Comparison of ENCODE assay signal across 28 cellular contexts in the genomic region with DNA sequence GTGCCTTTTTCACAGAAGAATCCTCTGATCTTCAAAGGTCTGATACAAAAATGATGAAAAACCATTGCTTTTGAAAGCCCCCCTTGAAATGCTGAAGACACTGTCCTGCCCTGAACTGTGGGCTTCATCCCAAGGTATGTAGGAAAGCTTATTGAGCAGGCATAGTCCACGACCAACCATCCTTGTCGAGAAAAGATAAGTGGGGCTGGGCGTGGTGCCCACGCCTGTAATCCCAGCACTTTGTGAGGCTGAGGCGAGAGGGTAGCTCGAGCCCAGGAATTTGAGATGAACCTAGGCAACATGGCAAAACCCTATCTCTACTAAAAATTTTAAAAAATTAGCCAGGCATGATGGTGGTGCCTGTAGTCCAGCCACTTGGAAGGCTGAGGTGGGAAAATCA. TPM values are rescaled to one million over a fixed set of nuclear protein-coding genes. Genes with fewer than 3 reads are reported as not detected.
DNase-seq lines count a peak whose midpoint lies in the region; ATAC-seq, FAIRE-seq and TF ChIP-seq lines count a peak whose summit lies in the region.
"Had no signal": no experiment of that assay in that cellular context is flagged by ENCODE, and none has a peak within 500 bp of the region (broad histone marks: within the 10 kb centered on the region; RNA-seq: fewer than 3 reads in every experiment).

No MANE protein-coding gene starts in this region.

- H3K79me1 ChIP-seq in mesenchymal stem cell (replicated peaks; ENCODE audit: low read length, poor library complexity, severe bottlenecking), result peaks cover 19% of the 10 kb centered on the region

- H3K36me3 ChIP-seq in GM23338 (ENCODE audit: insufficient read depth), result peaks cover 66% of the 10 kb centered on the region
- peaks cover 97% of the 10 kb centered on the region for H3K36me3 ChIP-seq in K562 (ENCODE audit: control insufficient read depth, insufficient read depth, low read length)
- peaks cover 45 to 84% of the 10 kb centered on the region in 2 experiments for H3K36me3 ChIP-seq in mesenchymal stem cell (ENCODE audit: control insufficient read depth in 1 of 2, insufficient read depth in 2 of 2, low read depth in 1 of 2, low read length in 2 of 2)

- TF ChIP-seq CTCF in GM23338 (conservative IDR thresholded peaks at IDR 0.05; ENCODE audit: low read depth in 2 of 2) (no peak), K562 (IDR thresholded peaks at IDR 0.05 in 2 of 3, conservative IDR thresholded peaks at IDR 0.05 in 1 of 3; ENCODE audit: insufficient read depth in 2 of 3, low read depth in 1 of 3, low read length in 3 of 3) (no peak), GM13976 (IDR thresholded peaks at IDR 0.05; ENCODE audit: borderline replicate concordance, control extremely low read depth, extremely low read depth, insufficient read depth, missing control alignments) (no peak)

- no peak overlapping the region for H4K8ac ChIP-seq in mesenchymal stem cell (ENCODE audit: low read length)

- H3K36me3 Mint-ChIP-seq in activated T-cell treated with anti-CD3 and anti-CD28 coated beads, Interleukin-2, amount 50 U/mL, for 72 hours (ENCODE audit: insufficient read depth in 2 of 2), result peaks cover 3 to 30% of the 10 kb centered on the region in 2 donors
- peaks cover 80% of the 10 kb centered on the region for H3K36me3 Mint-ChIP-seq in GM23338 (ENCODE audit: low read depth)
- H3K36me3 Mint-ChIP-seq in activated CD4-positive, alpha-beta T cell treated with anti-CD3 and anti-CD28 coated beads, Interleukin-2, amount 10 ng/mL, durations not matched to agents 24 days and 14 days (ENCODE audit: low read depth), result peaks cover 65% of the 10 kb centered on the region

- CTCF ChIA-PET in K562 (lab: Yijun Ruan, JAX; ENCODE audit: low intra/inter-chr PET ratio), result interaction anchor here (3.2 kb wide), 1 partner anchor 154 kb away, joined by 71 read pairs; no protein-coding TSS in a partner anchor

- H3F3A ChIP-seq in GM23338 (replicated peaks; ENCODE audit: low read depth), result peaks cover 39% of the 10 kb centered on the region

- H3K4me3 ChIP-seq in GM23338 (no peak overlapping the region), K562 (no peak overlapping the region), mesenchymal stem cell (ENCODE audit: insufficient read depth in 1 of 2, low read depth in 1 of 2, low read length in 2 of 2) (no peak overlapping the region)
- H3K4me3 ChIP-seq: MG63, smooth muscle cell had no signal

- no peak overlapping the region for H2BK12ac ChIP-seq in mesenchymal stem cell (ENCODE audit: low read length in 2 of 2)

- no peak for FAIRE-seq in K562 (lab: Jason Lieb, UNC)
- FAIRE-seq: frontal cortex, kidney had no signal

- POLR2A ChIA-PET in K562 (lab: Yijun Ruan, JAX), result interaction anchor here (1.2 to 3.2 kb wide), 3 partner anchors 10 to 152 kb away, joined by 5 to 14 read pairs (median 8); no protein-coding TSS in a partner anchor

- H3K27ac ChIP-seq in GM23338 (ENCODE audit: low read depth) (peak overlapping the region; percentile 68; the same call in 1 of the 2 replicates), K562 (ENCODE audit: extremely low read depth, low read depth, low read length) (peak overlapping the region; percentile 44; the same call in 2 of the 3 replicates), mesenchymal stem cell (ENCODE audit: low read length, poor library complexity, severe bottlenecking) (no peak overlapping the region)

- in situ Hi-C loops in K562 (cut with MboI) (no loop called here), GM13976 (cut with MboI; ENCODE audit: low sequenced_read_pairs, unreplicated experiment) (no loop called here)

- H3K9me3 ChIP-seq in K562 (replicated peaks; ENCODE audit: control insufficient read depth, insufficient read depth, low read depth, low read length) (no peaks in the 10 kb centered on the region), mesenchymal stem cell (ENCODE audit: control insufficient read depth, low read length) (no peaks in the 10 kb centered on the region)
- H3K9me3 ChIP-seq: MG63 had no signal

- no peaks in the 10 kb centered on the region for H3K9me3 Mint-ChIP-seq in activated T-cell treated with anti-CD3 and anti-CD28 coated beads, Interleukin-2, amount 50 U/mL, for 72 hours
- H3K9me3 Mint-ChIP-seq in GM23338, result peaks cover 3% of the 10 kb centered on the region; the same call in 1 of the 3 replicates
- no peaks in the 10 kb centered on the region for H3K9me3 Mint-ChIP-seq in activated CD4-positive, alpha-beta T cell treated with anti-CD3 and anti-CD28 coated beads, Interleukin-2, amount 10 ng/mL, durations not matched to agents 24 days and 14 days
- H3K9me3 Mint-ChIP-seq: activated naive CD4-positive, alpha-beta T cell treated with anti-CD3 and anti-CD28 coated beads, Interleukin-2, amount 50 U/mL, for 72 hours; CD4-positive, alpha-beta memory T cell; stimulated activated memory B cell treated with anti-CD40 and anti-IgM and Interleukin-4, amounts not matched to agents 10 μg/mL and 1 μg/mL and 100 μg/mL, for 72 hours; T-cell had no signal

- H3K79me2 ChIP-seq in GM23338 (replicated peaks; ENCODE audit: insufficient read depth) (peaks cover 10% of the 10 kb centered on the region; the same call in 1 of the 2 replicates), K562 (ENCODE audit: control insufficient read depth, insufficient read depth, low read length) (no peaks in the 10 kb centered on the region)

- no peak overlapping the region for H2BK120ac ChIP-seq in mesenchymal stem cell (ENCODE audit: low read depth, low read length)

- H2AK5ac ChIP-seq in mesenchymal stem cell (ENCODE audit: low read length, severe bottlenecking), result no peak overlapping the region

- H3K23ac ChIP-seq in mesenchymal stem cell (ENCODE audit: low read length in 2 of 2), result no peak overlapping the region

- no peak for DNase-seq in activated T-cell treated with anti-CD3 and anti-CD28 coated beads, Interleukin-2, amount 50 U/mL, for 72 hours
- DNase-seq in activated T-cell treated with anti-CD3 and anti-CD28 coated beads for 4 hours (no peak), GM23338 (ENCODE audit: low spot score) (no peak), K562 (ENCODE audit: extremely low read depth in 1 of 4, low spot score in 3 of 4) (no peak), mesenchymal stem cell (no peak), GM13976 (ENCODE audit: low spot score) (no peak), DMS79 treated with DMSO at 0.1 percent for 48 hours (lab: John Stamatoyannopoulos, UW) (no peak)
- DNase-seq in activated CD4-positive, alpha-beta T cell treated with anti-CD3 and anti-CD28 coated beads, Interleukin-2, amount 10 ng/mL, durations not matched to agents 24 days and 14 days, result no peak
- DNase-seq: activated CD4-positive, alpha-beta T cell treated with anti-CD3 and anti-CD28 coated beads for 48 hours; CD4-positive, alpha-beta memory T cell; effector CD4-positive, alpha-beta T cell; GDM1; kidney; mammary epithelial cell; MG63; NCI-H1436; NCI-H774; occipital lobe; OCI-M1; SIG-M5; T-cell had no signal

- H3K27me3 Mint-ChIP-seq in activated T-cell treated with anti-CD3 and anti-CD28 coated beads, Interleukin-2, amount 50 U/mL, for 72 hours (ENCODE audit: low read depth), result no peaks in the 10 kb centered on the region
- peaks cover 19% of the 10 kb centered on the region for H3K27me3 Mint-ChIP-seq in GM23338 (ENCODE audit: insufficient read depth, low read depth, poor library complexity)
- H3K27me3 Mint-ChIP-seq in activated CD4-positive, alpha-beta T cell treated with anti-CD3 and anti-CD28 coated beads, Interleukin-2, amount 10 ng/mL, durations not matched to agents 24 days and 14 days, result no peaks in the 10 kb centered on the region
- H3K27me3 Mint-ChIP-seq: CD4-positive, alpha-beta memory T cell; stimulated activated memory B cell treated with anti-CD40 and anti-IgM and Interleukin-4, amounts not matched to agents 10 μg/mL and 1 μg/mL and 100 μg/mL, for 72 hours; T-cell had no signal

- no peak overlapping the region for H2BK15ac ChIP-seq in mesenchymal stem cell (ENCODE audit: low read depth, poor library complexity, severe bottlenecking)

- H2BK5ac ChIP-seq in mesenchymal stem cell (ENCODE audit: low read depth, low read length, poor library complexity, severe bottlenecking), result no peak overlapping the region

- H3K4me3 Mint-ChIP-seq in activated T-cell treated with anti-CD3 and anti-CD28 coated beads, Interleukin-2, amount 50 U/mL, for 72 hours, result no peak overlapping the region
- H3K4me3 Mint-ChIP-seq in GM23338, result no peak overlapping the region
- no peak overlapping the region for H3K4me3 Mint-ChIP-seq in activated CD4-positive, alpha-beta T cell treated with anti-CD3 and anti-CD28 coated beads, Interleukin-2, amount 10 ng/mL, durations not matched to agents 24 days and 14 days
- H3K4me3 Mint-ChIP-seq: CD4-positive, alpha-beta memory T cell; stimulated activated memory B cell treated with anti-CD40 and anti-IgM and Interleukin-4, amounts not matched to agents 10 μg/mL and 1 μg/mL and 100 μg/mL, for 72 hours; T-cell had no signal

- H3K9me1 ChIP-seq in K562 (ENCODE audit: control insufficient read depth, insufficient read depth, low read length), result no peaks in the 10 kb centered on the region

- TF ChIP-seq RAD21 in K562 (CRISPR knock-in tag; conservative IDR thresholded peaks at IDR 0.05 in 1 of 2, IDR thresholded peaks at IDR 0.05 in 1 of 2), result no peak

- no peak for ATAC-seq in activated T-cell treated with anti-CD3 and anti-CD28 coated beads, Interleukin-2, amount 50 U/mL, for 72 hours (replicated peaks in 1 of 2)
- ATAC-seq in GM23338, result no peak
- no peak for ATAC-seq in K562
- ATAC-seq: activated naive CD4-positive, alpha-beta T cell treated with anti-CD3 and anti-CD28 coated beads, Interleukin-2, amount 50 U/mL, for 72 hours; esophagus mucosa; HCT116; stimulated activated memory B cell treated with anti-CD40 and anti-IgM and Interleukin-4, amounts not matched to agents 10 μg/mL and 1 μg/mL and 100 μg/mL, for 72 hours; T-cell had no signal

- H3K9ac ChIP-seq in K562 (ENCODE audit: insufficient read depth in 1 of 2, low read depth in 2 of 2, low read length in 2 of 2), result no peak overlapping the region
- peak overlapping the region; percentile 27 for H3K9ac ChIP-seq in mesenchymal stem cell (ENCODE audit: low read length)

- no peak overlapping the region for H3K18ac ChIP-seq in mesenchymal stem cell (ENCODE audit: low read depth in 1 of 2, low read length in 2 of 2)

- no peaks in the 10 kb centered on the region for H3K9me2 ChIP-seq in GM23338 (ENCODE audit: insufficient read depth)

- no peaks in the 10 kb centered on the region for H3K27me3 ChIP-seq in GM23338 (ENCODE audit: insufficient read depth)
- H3K27me3 ChIP-seq in K562 (ENCODE audit: control insufficient read depth in 2 of 2, insufficient read depth in 2 of 2, low read length in 2 of 2), result no peaks in the 10 kb centered on the region
- H3K27me3 ChIP-seq in mesenchymal stem cell (ENCODE audit: control insufficient read depth in 1 of 2, insufficient read depth in 1 of 2, low read length in 2 of 2), result no peaks in the 10 kb centered on the region
- H3K27me3 ChIP-seq: MG63 had no signal

- 74% methylated on average over 6 of the region's 6 CpGs for whole genome bisulfite sequencing in K562 (ENCODE audit: insufficient coverage, low coverage, missing lambda C conversion rate)
- WGBS in mesenchymal stem cell, result 95% methylated on average over 6 of the region's 6 CpGs

- no peak for TF ChIP-seq POLR2A in K562 (conservative IDR thresholded peaks at IDR 0.05)

- intact Hi-C loops in K562 (cut with micrococcal nuclease), result loop anchor here (5.0 kb wide), 1 partner anchor 384 kb away; no protein-coding TSS in a partner anchor
- intact Hi-C loops in activated CD4-positive, alpha-beta T cell treated with anti-CD3 and anti-CD28 coated beads, Interleukin-2, amount 10 ng/mL, durations not matched to agents 24 days and 14 days (cut with micrococcal nuclease), result loop anchor here (10.0 kb wide), 1 partner anchor 406 kb away; a partner anchor contains a TSS

- TF ChIP-seq EP300 in K562 (IDR thresholded peaks at IDR 0.05; ENCODE audit: low read length), result no peak

- peaks cover 3% of the 10 kb centered on the region for H4K20me1 ChIP-seq in GM23338 (replicated peaks; ENCODE audit: insufficient read depth)
- peaks cover 15% of the 10 kb centered on the region; the same call in 1 of the 2 replicates for H4K20me1 ChIP-seq in K562 (replicated peaks; ENCODE audit: control insufficient read depth, insufficient read depth, low read length)

- H3K4ac ChIP-seq in mesenchymal stem cell (ENCODE audit: low read depth in 1 of 2, low read length in 2 of 2), result no peak overlapping the region

- peak overlapping the region; percentile 28 for H3K27ac Mint-ChIP-seq in activated T-cell treated with anti-CD3 and anti-CD28 coated beads, Interleukin-2, amount 50 U/mL, for 72 hours
- H3K27ac Mint-ChIP-seq in GM23338, result peak overlapping the region; percentile 84
- H3K27ac Mint-ChIP-seq in activated CD4-positive, alpha-beta T cell treated with anti-CD3 and anti-CD28 coated beads, Interleukin-2, amount 10 ng/mL, durations not matched to agents 24 days and 14 days, result no peak overlapping the region

- no peak overlapping the region for H4K91ac ChIP-seq in mesenchymal stem cell (ENCODE audit: low read length)

- H2AFZ ChIP-seq in GM23338 (no peak overlapping the region), K562 (ENCODE audit: low read depth, low read length) (no peak overlapping the region), mesenchymal stem cell (ENCODE audit: low read depth, low read length) (no peak overlapping the region)

- H3K4me2 ChIP-seq in GM23338 (peak overlapping the region; percentile 60; the same call in 1 of the 2 replicates), K562 (ENCODE audit: insufficient read depth, low read length) (no peak overlapping the region), mesenchymal stem cell (ENCODE audit: low read length, poor library complexity, severe bottlenecking) (no peak overlapping the region)
- H3K4me2 ChIP-seq: smooth muscle cell had no signal

- H3K4me1 Mint-ChIP-seq in activated T-cell treated with anti-CD3 and anti-CD28 coated beads, Interleukin-2, amount 50 U/mL, for 72 hours (ENCODE audit: low read depth), result peaks cover 11% of the 10 kb centered on the region
- peaks cover 36% of the 10 kb centered on the region for H3K4me1 Mint-ChIP-seq in GM23338
- peaks cover 27% of the 10 kb centered on the region for H3K4me1 Mint-ChIP-seq in activated CD4-positive, alpha-beta T cell treated with anti-CD3 and anti-CD28 coated beads, Interleukin-2, amount 10 ng/mL, durations not matched to agents 24 days and 14 days

- TSS peak; percentile 7 for BruUV-seq in K562 (replicated peaks; lab: Mats Ljungman, UMichigan)

- peaks cover 35% of the 10 kb centered on the region for H3K4me1 ChIP-seq in GM23338 (ENCODE audit: insufficient read depth)
- H3K4me1 ChIP-seq in K562 (replicated peaks in 1 of 2; ENCODE audit: control insufficient read depth in 2 of 2, insufficient read depth in 2 of 2, low read length in 2 of 2), result peaks cover 12 to 17% of the 10 kb centered on the region in 2 experiments; a peak in 4 of 5 replicates
- H3K4me1 ChIP-seq in mesenchymal stem cell (ENCODE audit: control insufficient read depth, insufficient read depth, low read depth, low read length), result peaks cover 2% of the 10 kb centered on the region

- H3K14ac ChIP-seq in mesenchymal stem cell (ENCODE audit: low read length in 2 of 2), result no peak overlapping the region

RNA-seq across cellular contexts. Expression of a gene that starts 25.6 kb away (rescaled TPM):
- not detected for total RNA-seq in activated T-cell treated with anti-CD3 and anti-CD28 coated beads, Interleukin-2, amount 50 U/mL, for 72 hours
- total RNA-seq in GM23338 (2014; rRNA removed; shearing (Covaris generic)), result 0.54 TPM in 1 of 2 replicates, not detected in the other
- not detected in 2 replicates for polyA plus RNA-seq in GM23338 (2016; fragmentation: Nextera tagmentation; extraction: Ambion mirVana)
- total RNA-seq in K562 (2011; cell fraction: chromatin; rRNA removed; ENCODE audit: low replicate concordance), result not detected in 2 replicates
- total RNA-seq in K562 (2011; cell fraction: nucleolus; rRNA removed), result not detected in 2 replicates
- total RNA-seq in K562 (2011; cell fraction: nucleoplasm; rRNA removed), result not detected in 2 replicates
- total RNA-seq in K562 (2014; rRNA removed), result not detected in 2 replicates
- total RNA-seq in K562 (2014; rRNA removed; fragmentation: Illumina TruSeq; extraction: Trizol), result not detected in 2 replicates
- not detected in 2 replicates for total RNA-seq in K562 (2015; rRNA removed; fragmentation: Illumina TruSeq; extraction: Trizol)
- not detected in 2 replicates for total RNA-seq in K562 (2021)
- not detected in 2 replicates for polyA plus RNA-seq in K562 (2011; rRNA removed)
- polyA plus RNA-seq in K562 (2011; cell fraction: cytosol; rRNA removed), result not detected in 2 replicates
- polyA plus RNA-seq in K562 (2011; cell fraction: nucleus; rRNA removed), result not detected in 2 replicates
- polyA plus RNA-seq in K562 (2012), result 0.20 and 0.22 TPM in 2 replicates
- not detected in 2 replicates for polyA plus RNA-seq in K562 (2014; fragmentation: Illumina TruSeq; extraction: Trizol)
- polyA plus RNA-seq in K562 (2014; fragmentation: Nextera tagmentation; extraction: Ambion mirVana), result not detected
- not detected in 2 replicates for polyA plus RNA-seq in K562 (2014; rRNA removed)
- not detected in 2 replicates for polyA minus RNA-seq in K562 (2011; rRNA and poly(A)+ RNA removed)
- not detected in 2 replicates for polyA minus RNA-seq in K562 (2011; cell fraction: cytosol; rRNA and poly(A)+ RNA removed)
- not detected in 2 replicates for polyA minus RNA-seq in K562 (2011; cell fraction: nucleus; rRNA and poly(A)+ RNA removed)
- polyA plus RNA-seq in mesenchymal stem cell (2013, experiment 1 of 2), result not detected
- polyA plus RNA-seq in mesenchymal stem cell (2013, experiment 2 of 2), result 0.01 TPM
- not detected in 2 replicates for total RNA-seq in activated CD4-positive, alpha-beta T cell treated with anti-CD3 and anti-CD28 coated beads, Interleukin-2, amount 10 ng/mL, durations not matched to agents 24 days and 14 days
- total RNA-seq: chondrocyte, mammary epithelial cell, smooth muscle cell, T-cell had no signal
